ENCODE assay signal across 15 cellular contexts in genomic region chr2:13135856-13136255, GRCh38.
DNase-seq lines count a peak whose midpoint lies in the region; ATAC-seq and TF ChIP-seq lines count a peak whose summit lies in the region.
"Had no signal": no experiment of that assay in that cellular context is flagged by ENCODE, and none has a peak within 500 bp of the region (broad histone marks: within the 10 kb centered on the region; RNA-seq: fewer than 3 reads in every experiment).

No MANE protein-coding gene starts in this region.

- H3K27me3 Mint-ChIP-seq in endodermal cell (ENCODE audit: insufficient read depth): no peaks in the 10 kb centered on the region
- H3K27me3 Mint-ChIP-seq: B cell had no signal

- DNase-seq in Right ventricle myocardium inferior (ENCODE audit: missing footprints) (no peak), cardiac septum (ENCODE audit: low spot score) (no peak), endodermal cell (no peak), left kidney (ENCODE audit: low read depth, low spot score) (peak; percentile 4), right lobe of liver (peak; percentile 49 to 79 (median 75)), NCI-H2171 (lab: John Stamatoyannopoulos, UW) (no peak), head of caudate nucleus (no peak)
- DNase-seq: 8988T; Calu3; CD8-positive, alpha-beta T cell; HFFc6 had no signal

- peaks cover 10% of the 10 kb centered on the region for H3K9me3 Mint-ChIP-seq in endodermal cell
- H3K9me3 Mint-ChIP-seq: CD8-positive, alpha-beta T cell had no signal

- no peak overlapping the region for H3K9ac ChIP-seq in endodermal cell (ENCODE audit: extremely low read depth, low read length, poor library complexity, severe bottlenecking)
- H3K9ac ChIP-seq: BLaER1 treated with 17β-estradiol and CSF1 and Interleukin-3, amounts not matched to agents 10 nM and 100 nM had no signal

- intact Hi-C loops in Right ventricle myocardium inferior (cut with DNase I) (no loop called here), cardiac septum (cut with DNase I) (no loop called here), right lobe of liver (cut with DNase I) (no loop called here), head of caudate nucleus (cut with DNase I) (no loop called here)

- no peaks in the 10 kb centered on the region for H3K4me1 Mint-ChIP-seq in endodermal cell
- H3K4me1 Mint-ChIP-seq: B cell, GM23338 had no signal

- no peak overlapping the region for H3K27ac ChIP-seq in endodermal cell (ENCODE audit: low read depth, low read length)
- H3K27ac ChIP-seq in right lobe of liver: peak overlapping the region in 2 of 3 donors; percentile 39 to 60
- H3K27ac ChIP-seq: BLaER1 treated with 17β-estradiol and CSF1 and Interleukin-3, amounts not matched to agents 10 nM and 100 nM had no signal

- H3K9me3 ChIP-seq in endodermal cell (ENCODE audit: control insufficient read depth, low read length): peaks cover 77% of the 10 kb centered on the region
- H3K9me3 ChIP-seq in right lobe of liver: no peaks in the 10 kb centered on the region

- H3K4me3 Mint-ChIP-seq in endodermal cell: no peak overlapping the region
- H3K4me3 Mint-ChIP-seq: B cell; CD8-positive, alpha-beta T cell; GM23338; HFFc6 had no signal

- 73% methylated on average over 1 of the region's 1 CpG for WGBS in endodermal cell (ENCODE audit: insufficient coverage in 1 of 2, insufficient read length in 1 of 2), 2 experiments
- WGBS in right lobe of liver (ENCODE audit: insufficient coverage, low coverage, low lambda C conversion rate, missing lambda C conversion rate): 17% methylated on average over 1 of the region's 1 CpG

- peak overlapping the region; percentile 14 for H3K4me3 ChIP-seq in endodermal cell (ENCODE audit: low read length)
- H3K4me3 ChIP-seq in right lobe of liver: no peak overlapping the region
- H3K4me3 ChIP-seq: BLaER1 treated with 17β-estradiol and CSF1 and Interleukin-3, amounts not matched to agents 10 nM and 100 nM; GM23338 had no signal

- no peak overlapping the region for H3K27ac Mint-ChIP-seq in endodermal cell
- H3K27ac Mint-ChIP-seq: B cell; CD8-positive, alpha-beta T cell; GM23338; HFFc6 had no signal

- H3K4me1 ChIP-seq in endodermal cell (ENCODE audit: control insufficient read depth, insufficient read depth, low read length) (no peaks in the 10 kb centered on the region), right lobe of liver (peaks cover 0 to 14% (median 4%) of the 10 kb centered on the region in 4 donors)

- H3K27me3 ChIP-seq in endodermal cell (ENCODE audit: control insufficient read depth, insufficient read depth, low read length, poor library complexity, severe bottlenecking): no peaks in the 10 kb centered on the region
- no peaks in the 10 kb centered on the region for H3K27me3 ChIP-seq in right lobe of liver
- H3K27me3 ChIP-seq: BLaER1 treated with 17β-estradiol and CSF1 and Interleukin-3, amounts not matched to agents 10 nM and 100 nM had no signal

- no peaks in the 10 kb centered on the region for H3K36me3 Mint-ChIP-seq in endodermal cell (ENCODE audit: low read depth)
- H3K36me3 Mint-ChIP-seq: CD8-positive, alpha-beta T cell had no signal

- TF ChIP-seq CTCF in endodermal cell (conservative IDR thresholded peaks at IDR 0.05) (no peak), right lobe of liver (IDR thresholded peaks at IDR 0.05) (no peak)

- ATAC-seq in Right ventricle myocardium inferior (peak; percentile 52), right lobe of liver (peak; percentile 98 to 100 (median 100))
- ATAC-seq: CD8-positive, alpha-beta T cell; GM23338; HCT116 had no signal

- TF ChIP-seq POLR2A in right lobe of liver (IDR thresholded peaks at IDR 0.05): no peak

- no peaks in the 10 kb centered on the region for H3K36me3 ChIP-seq in endodermal cell (ENCODE audit: control insufficient read depth, insufficient read depth, low read length)
- H3K36me3 ChIP-seq in right lobe of liver: no peaks in the 10 kb centered on the region
- H3K36me3 ChIP-seq: BLaER1 treated with 17β-estradiol and CSF1 and Interleukin-3, amounts not matched to agents 10 nM and 100 nM had no signal

Comparison
In these comparisons a context has a peak if more than half of its experiments do, and no peak if none do; other contexts are left out.
1. DNase-seq: peak in left kidney (single experiment) and right lobe of liver (3 of 3); none in Right ventricle myocardium inferior (single experiment), cardiac septum (single experiment), endodermal cell (single experiment), NCI-H2171 (single experiment) and head of caudate nucleus (0 of 42).